ENCODE assay signal across 8 cellular contexts in genomic region chr5:14351845-14352712, GRCh38.
A peak's percentile ranks its signal among the peaks of the same experiment; 100 is the strongest.
DNase-seq lines count a peak whose midpoint lies in the region; ATAC-seq, FAIRE-seq and TF ChIP-seq lines count a peak whose summit lies in the region.

No MANE protein-coding gene starts in this region.

- H3F3A ChIP-seq in neural progenitor cell (ENCODE audit: low read depth), result peaks cover 6% of the 10 kb centered on the region

- H3K4me2 ChIP-seq in OCI-LY3 (ENCODE audit: low read length), result no peak overlapping the region
- no peak overlapping the region for H3K4me2 ChIP-seq in neural progenitor cell

- H3K79me2 ChIP-seq in OCI-LY3 (ENCODE audit: low read length), result no peaks in the 10 kb centered on the region
- no peaks in the 10 kb centered on the region for H3K79me2 ChIP-seq in neural progenitor cell (ENCODE audit: low read depth)

- no peak for TF ChIP-seq POLR2A in esophagus squamous epithelium (IDR thresholded peaks at IDR 0.05)

- DNase-seq in DMS153 (lab: John Stamatoyannopoulos, UW) (peak; percentile 5), HTR-8/SVneo (ENCODE audit: insufficient read length, low spot score) (peak; percentile 93), activated T-cell treated with anti-CD3 and anti-CD28 coated beads for 48 hours (ENCODE audit: low read depth) (peak; percentile 46), esophagus squamous epithelium (lab: John Stamatoyannopoulos, UW) (peak; percentile 4), neural progenitor cell (ENCODE audit: low spot score) (peak; percentile 78), substantia nigra (lab: John Stamatoyannopoulos, UW) (peak in 37 of 49 donors; percentile 7 to 81 (median 49))

- H3K9me3 ChIP-seq in OCI-LY3 (ENCODE audit: insufficient read depth, low read length) (no peaks in the 10 kb centered on the region), esophagus squamous epithelium (no peaks in the 10 kb centered on the region), neural progenitor cell (ENCODE audit: low read depth) (no peaks in the 10 kb centered on the region)

- no peaks in the 10 kb centered on the region for H3K4me1 ChIP-seq in OCI-LY3 (ENCODE audit: low read length)
- peaks cover 0 to 27% (median 0%) of the 10 kb centered on the region in 3 donors for H3K4me1 ChIP-seq in esophagus squamous epithelium
- peaks cover 7% of the 10 kb centered on the region for H3K4me1 ChIP-seq in neural progenitor cell

- peak; percentile 76 for TF ChIP-seq CTCF in OCI-LY3 (IDR thresholded peaks at IDR 0.05; ENCODE audit: low read depth, low read length)
- peak; percentile 76 to 94 (median 84) for TF ChIP-seq CTCF in esophagus squamous epithelium (IDR thresholded peaks at IDR 0.05)
- peak; percentile 98 for TF ChIP-seq CTCF in neural progenitor cell (IDR thresholded peaks at IDR 0.05)

- H2AFZ ChIP-seq in OCI-LY3 (ENCODE audit: low read depth, low read length), result no peak overlapping the region
- no peak overlapping the region for H2AFZ ChIP-seq in neural progenitor cell (replicated peaks)

- no peak overlapping the region for H3K27ac ChIP-seq in OCI-LY3 (ENCODE audit: low read length)
- H3K27ac ChIP-seq in esophagus squamous epithelium, result no peak overlapping the region
- no peak overlapping the region for H3K27ac ChIP-seq in neural progenitor cell
- H3K27ac ChIP-seq in substantia nigra (ENCODE audit: low read depth, low read length, poor library complexity, severe bottlenecking), result no peak overlapping the region

- intact Hi-C loops in esophagus squamous epithelium (cut with DNase I), result no loop called here

- H3K4me3 Mint-ChIP-seq in neural progenitor cell, result no peak overlapping the region

- FAIRE-seq in HTR-8/SVneo (lab: Jason Lieb, UNC), result peak; percentile 51

- no peak overlapping the region for H3K27ac Mint-ChIP-seq in neural progenitor cell

- peaks cover 10% of the 10 kb centered on the region for H3K36me3 Mint-ChIP-seq in neural progenitor cell

- H4K20me1 ChIP-seq in OCI-LY3 (ENCODE audit: insufficient read depth, low read length) (no peaks in the 10 kb centered on the region), neural progenitor cell (ENCODE audit: low read depth) (peaks cover 46% of the 10 kb centered on the region)

- 49 to 67% methylated on average over 4 to 7 of the region's 7 CpGs for WGBS in esophagus squamous epithelium, 2 donors

- peak; percentile 82 for ATAC-seq in GM21447 (IDR thresholded peaks at IDR 0.05; ENCODE audit: unreplicated experiment)

- peaks cover 24% of the 10 kb centered on the region for H3K4me1 Mint-ChIP-seq in neural progenitor cell

- H3K36me3 ChIP-seq in OCI-LY3 (replicated peaks; ENCODE audit: low read depth, low read length) (no peaks in the 10 kb centered on the region), esophagus squamous epithelium (peaks cover 0 to 5% (median 0%) of the 10 kb centered on the region in 3 donors), neural progenitor cell (no peaks in the 10 kb centered on the region)

- no peaks in the 10 kb centered on the region for H3K27me3 Mint-ChIP-seq in neural progenitor cell (ENCODE audit: insufficient read depth, low read depth)

- H3K4me3 ChIP-seq in OCI-LY3 (ENCODE audit: low read length) (no peak overlapping the region), esophagus squamous epithelium (no peak overlapping the region), neural progenitor cell (no peak overlapping the region)

- no peaks in the 10 kb centered on the region for H3K9me3 Mint-ChIP-seq in neural progenitor cell

- H3K27me3 ChIP-seq in OCI-LY3 (ENCODE audit: low read depth, low read length) (no peaks in the 10 kb centered on the region), esophagus squamous epithelium (no peaks in the 10 kb centered on the region), neural progenitor cell (no peaks in the 10 kb centered on the region)

- no peak overlapping the region for H3K9ac ChIP-seq in OCI-LY3 (ENCODE audit: low read length)
- H3K9ac ChIP-seq in neural progenitor cell, result no peak overlapping the region

Comparison
In these comparisons a context has a peak if more than half of its experiments do, and no peak if none do; other contexts are left out.
1. DNase-seq: peak in every context shown above with its lines; median percentile 93 in HTR-8/SVneo; 78 in neural progenitor cell; 49 in substantia nigra; 46 in activated T-cell treated with anti-CD3 and anti-CD28 coated beads for 48 hours; 5 in DMS153; 4 in esophagus squamous epithelium.